In genomic region chr9:4713849-4714248, GRCh38 we compare ENCODE assay signal across 1 cellular context.
TF ChIP-seq lines count a peak whose summit lies in the region.

No MANE protein-coding gene starts in this region.

TF ChIP-seq in WTC11, 78 proteins besides CTCF, POLR2A, EP300 and RAD21 (continued from another document):
- TF ChIP-seq AR (CRISPR knock-in tag; IDR thresholded peaks at IDR 0.05): no peak
- no peak for TF ChIP-seq PRRX2 (CRISPR knock-in tag; IDR thresholded peaks at IDR 0.05)
- TF ChIP-seq ERG (CRISPR knock-in tag; IDR thresholded peaks at IDR 0.05): no peak
- TF ChIP-seq GABPB1 (CRISPR knock-in tag; IDR thresholded peaks at IDR 0.05): no peak
TF ChIP-seq in WTC11: peak in this region for 0.
